ENCODE assay signal across 19 cellular contexts in genomic region chr13:39597828-39598227, GRCh38. TPM values are rescaled to one million over a fixed set of nuclear protein-coding genes. Genes with fewer than 3 reads are reported as not detected.
DNase-seq lines count a peak whose midpoint lies in the region; TF ChIP-seq lines count a peak whose summit lies in the region.
"Had no signal": no experiment of that assay in that cellular context is flagged by ENCODE, and none has a peak within 500 bp of the region (broad histone marks: within the 10 kb centered on the region; RNA-seq: fewer than 3 reads in every experiment).

No MANE protein-coding gene starts in this region.

- peak overlapping the region in 4 of 5 experiments; percentile 38 to 69 (median 64) for H3K4me3 Mint-ChIP-seq in brain
- H3K4me3 Mint-ChIP-seq: activated CD4-positive, alpha-beta T cell treated with anti-CD3 and anti-CD28 coated beads for 36 hours; activated naive CD8-positive, alpha-beta T cell treated with anti-CD3 and anti-CD28 coated beads for 36 hours; CD4-positive, alpha-beta T cell; T-helper 17 cell had no signal

- no peaks in the 10 kb centered on the region for H3K36me3 ChIP-seq in stomach smooth muscle (ENCODE audit: control insufficient read depth in 2 of 2, insufficient read depth in 2 of 2, low read length in 2 of 2)
- H3K36me3 ChIP-seq: colonic mucosa had no signal

- peaks cover 9% of the 10 kb centered on the region for H3K4me1 ChIP-seq in stomach smooth muscle (ENCODE audit: control insufficient read depth, insufficient read depth, low read length)
- H3K4me1 ChIP-seq: colonic mucosa had no signal

- H3K9ac ChIP-seq in stomach smooth muscle (ENCODE audit: low read length in 2 of 2): no peak overlapping the region

- no peak overlapping the region for H3K27ac ChIP-seq in stomach smooth muscle (ENCODE audit: low read length)
- H3K27ac ChIP-seq: colonic mucosa, foreskin keratinocyte had no signal

- peak overlapping the region in 2 of 5 experiments; percentile 55 to 81 for H3K27ac Mint-ChIP-seq in brain
- H3K27ac Mint-ChIP-seq: activated CD4-positive, alpha-beta T cell treated with anti-CD3 and anti-CD28 coated beads for 36 hours; activated naive CD8-positive, alpha-beta T cell treated with anti-CD3 and anti-CD28 coated beads for 36 hours; CD4-positive, alpha-beta T cell; T-helper 17 cell had no signal

- H3K9me3 ChIP-seq in stomach smooth muscle (ENCODE audit: control insufficient read depth in 2 of 2, low read length in 2 of 2): no peaks in the 10 kb centered on the region
- H3K9me3 ChIP-seq: colonic mucosa, mucosa of descending colon had no signal

- peaks cover 71% of the 10 kb centered on the region for H3K4me1 Mint-ChIP-seq in brain

- H3K4me3 ChIP-seq in fibroblast of villous mesenchyme (ENCODE audit: low read depth, low read length) (no peak overlapping the region), stomach smooth muscle (ENCODE audit: low read length in 2 of 2) (peak overlapping the region; percentile 12 to 24)
- H3K4me3 ChIP-seq: colonic mucosa, mucosa of descending colon had no signal

- peaks cover 9% of the 10 kb centered on the region for H3K27me3 Mint-ChIP-seq in brain

- DNase-seq in HCEC 1CT: peak; percentile 42
- DNase-seq in fibroblast of villous mesenchyme (ENCODE audit: low read depth): peak; percentile 29
- DNase-seq in stimulated activated CD4-positive, alpha-beta T cell treated with anti-CD3 and anti-CD28 coated beads, Interleukin-2, amount 100 ng/mL, for 48 hours: no peak
- DNase-seq in NK-92 treated with Interleukin-12 subunit alpha and Interleukin-12 subunit beta, amount 100 ng/mL, for 24 hours (lab: John Stamatoyannopoulos, UW): no peak
- no peak for DNase-seq in NCI-H1436 treated with DMSO at 0.1 percent for 48 hours (lab: John Stamatoyannopoulos, UW)
- DNase-seq in NOMO-1 treated with DMSO at 0.1 percent for 48 hours (lab: John Stamatoyannopoulos, UW; ENCODE audit: unreplicated experiment): no peak
- DNase-seq: activated CD4-positive, alpha-beta T cell treated with anti-CD3 and anti-CD28 coated beads for 36 hours; activated naive CD8-positive, alpha-beta T cell treated with anti-CD3 and anti-CD28 coated beads for 36 hours; CD4-positive, alpha-beta T cell; colonic mucosa; foreskin keratinocyte; KG1; mucosa of descending colon; NCI-H526 treated with DMSO at 0.1 percent for 48 hours; posterior cingulate gyrus; RPMI8226; T-helper 17 cell had no signal

- H3K36me3 Mint-ChIP-seq in brain: peaks cover 36% of the 10 kb centered on the region
- H3K36me3 Mint-ChIP-seq: activated naive CD8-positive, alpha-beta T cell treated with anti-CD3 and anti-CD28 coated beads for 36 hours had no signal

- H3K27me3 ChIP-seq in stomach smooth muscle (ENCODE audit: control insufficient read depth in 1 of 2, insufficient read depth in 2 of 2, low read length in 2 of 2): no peaks in the 10 kb centered on the region
- H3K27me3 ChIP-seq: foreskin keratinocyte had no signal

- TF ChIP-seq CTCF in brain (conservative IDR thresholded peaks at IDR 0.05) (no peak), fibroblast of villous mesenchyme (IDR thresholded peaks at IDR 0.05; ENCODE audit: insufficient read depth, low read depth, low read length) (no peak)

- H3K9me3 Mint-ChIP-seq in brain: peaks cover 4 to 16% (median 11%) of the 10 kb centered on the region in 5 experiments
- H3K9me3 Mint-ChIP-seq: activated naive CD8-positive, alpha-beta T cell treated with anti-CD3 and anti-CD28 coated beads for 36 hours; CD4-positive, alpha-beta T cell had no signal

RNA-seq across cellular contexts. Expression of gene LHFPL6, which starts 5.2 kb away (rescaled TPM):
- 26.4 TPM for polyA plus RNA-seq in brain (ENCODE audit: insufficient read depth, low read depth, low replicate concordance)
- total RNA-seq in fibroblast of villous mesenchyme: 44.8 and 57.9 TPM in 2 replicates
- total RNA-seq: CD4-positive, alpha-beta T cell had no signal

RNA-seq across cellular contexts. Expression of gene COG6, which starts 57.6 kb away (rescaled TPM):
- polyA plus RNA-seq in brain (ENCODE audit: insufficient read depth, low read depth, low replicate concordance): 5.8 TPM
- total RNA-seq in fibroblast of villous mesenchyme: 44.8 and 67.4 TPM in 2 replicates

Comparison
In these comparisons a context has a peak if more than half of its experiments do, and no peak if none do; other contexts are left out.
1. DNase-seq: peak in HCEC 1CT (single experiment) and fibroblast of villous mesenchyme (single experiment); none in stimulated activated CD4-positive, alpha-beta T cell treated with anti-CD3 and anti-CD28 coated beads, Interleukin-2, amount 100 ng/mL, for 48 hours (0 of 2), NK-92 treated with Interleukin-12 subunit alpha and Interleukin-12 subunit beta, amount 100 ng/mL, for 24 hours (single experiment), NCI-H1436 treated with DMSO at 0.1 percent for 48 hours (single experiment) and NOMO-1 treated with DMSO at 0.1 percent for 48 hours (single experiment).